Comparison of ENCODE assay signal across 8 cellular contexts in genomic region chr2:120177011-120177621, GRCh38. TPM values are rescaled to one million over a fixed set of nuclear protein-coding genes. Genes with fewer than 3 reads are reported as not detected.
DNase-seq lines count a peak whose midpoint lies in the region; ATAC-seq and TF ChIP-seq lines count a peak whose summit lies in the region.

No MANE protein-coding gene starts in this region.

- no peaks in the 10 kb centered on the region for H3K36me3 ChIP-seq in hepatocyte (replicated peaks; ENCODE audit: insufficient read depth, low read depth)

- H3K27me3 ChIP-seq in hepatocyte, result no peaks in the 10 kb centered on the region

- no peak overlapping the region for H3K4me2 ChIP-seq in hepatocyte

- WGBS in hepatocyte (ENCODE audit: low lambda C conversion rate, missing lambda C conversion rate), result 95% methylated on average over 15 of the region's 15 CpGs

- no peaks in the 10 kb centered on the region for H4K20me1 ChIP-seq in hepatocyte (ENCODE audit: insufficient read depth, poor library complexity, severe bottlenecking)

- peak overlapping the region; percentile 55 for H3K4me3 ChIP-seq in coronary artery
- H3K4me3 ChIP-seq in hepatocyte, result no peak overlapping the region

- no peaks in the 10 kb centered on the region for H3K9me3 ChIP-seq in hepatocyte (ENCODE audit: low read depth)

- TF ChIP-seq CTCF in coronary artery (IDR thresholded peaks at IDR 0.05) (no peak), hepatocyte (IDR thresholded peaks at IDR 0.05; ENCODE audit: poor library complexity) (no peak)

- H3K27ac ChIP-seq in coronary artery (peak overlapping the region in 1 of 2 donors; percentile 42), hepatocyte (no peak overlapping the region)

- H3K4me1 ChIP-seq in hepatocyte (ENCODE audit: insufficient read depth), result no peaks in the 10 kb centered on the region

- no peaks in the 10 kb centered on the region for H3K9me2 ChIP-seq in hepatocyte (replicated peaks; ENCODE audit: insufficient read depth)

- no peak overlapping the region for H2AFZ ChIP-seq in hepatocyte

- H3K79me2 ChIP-seq in hepatocyte, result no peaks in the 10 kb centered on the region

- ATAC-seq in HG03354 (IDR thresholded peaks at IDR 0.05; ENCODE audit: poor library complexity, severe bottlenecking, unreplicated experiment) (peak; percentile 96), sciatic nerve (peak; percentile 72)

- intact Hi-C loops in sciatic nerve (cut with DNase I), result loop anchor here (10.0 kb wide), 1 partner anchor 472 kb away; no protein-coding TSS in a partner anchor

- peak; percentile 65 for DNase-seq in GM19240 (ENCODE audit: insufficient read length, low spot score)
- DNase-seq in activated CD4-positive, CD25-positive, alpha-beta regulatory T cell treated with anti-CD3 and anti-CD28 coated beads, Interleukin-2, amount 50 U/mL, for 72 hours, result peak; percentile 67
- no peak for DNase-seq in coronary artery (ENCODE audit: low spot score)
- DNase-seq in sciatic nerve (ENCODE audit: low spot score), result peak; percentile 62
- no peak for DNase-seq in T1000 (lab: John Stamatoyannopoulos, UW)
- DNase-seq in NCI-H2107 (lab: John Stamatoyannopoulos, UW), result no peak
- DNase-seq in hepatocyte (ENCODE audit: low spot score), result no peak

RNA-seq across cellular contexts. Expression of gene TMEM185B, which starts 46.1 kb away (rescaled TPM):
- total RNA-seq in sciatic nerve (19.9 TPM), hepatocyte (25.2 and 26.2 TPM in 2 replicates)
- polyA plus RNA-seq in hepatocyte, result 20.8 and 24.0 TPM in 2 replicates

Comparison
In these comparisons a context has a peak if more than half of its experiments do, and no peak if none do; other contexts are left out.
1. DNase-seq: peak in GM19240 (single experiment), activated CD4-positive, CD25-positive, alpha-beta regulatory T cell treated with anti-CD3 and anti-CD28 coated beads, Interleukin-2, amount 50 U/mL, for 72 hours (single experiment) and sciatic nerve (single experiment); none in coronary artery (single experiment), T1000 (single experiment), NCI-H2107 (single experiment) and hepatocyte (single experiment).